6 cellular contexts compared by ENCODE assay signal in the genomic region with DNA sequence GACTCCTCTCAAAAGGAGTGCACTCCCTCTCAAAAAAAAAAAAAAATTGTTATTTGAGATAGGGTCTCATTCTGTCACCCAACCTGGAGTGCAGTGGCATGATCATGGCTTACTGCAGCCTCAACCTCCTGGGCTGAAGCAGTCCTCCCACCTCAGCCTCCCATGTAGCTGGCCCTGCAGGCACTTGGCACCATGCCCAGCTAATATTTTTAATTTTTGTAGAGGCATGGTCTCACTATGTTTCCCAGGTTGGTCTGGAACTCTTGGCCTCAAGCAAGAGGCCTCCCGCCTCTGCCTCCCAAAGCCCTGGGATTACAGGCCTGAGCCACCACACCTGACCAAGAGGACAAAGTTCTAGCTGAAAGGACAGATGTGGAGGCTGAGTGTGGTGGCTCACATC.
"Had no signal": no experiment of that assay in that cellular context is flagged by ENCODE, and none has a peak within 500 bp of the region (broad histone marks: within the 10 kb centered on the region; RNA-seq: fewer than 3 reads in every experiment).

No MANE protein-coding gene starts in this region.

- H3K9ac ChIP-seq: KMS-11 had no signal

- H3K27ac ChIP-seq: HL-60, KMS-11 had no signal

- DNase-seq: IMR-90, KBM-7, KG1 had no signal

- FAIRE-seq: HTR-8/SVneo had no signal

- H3K4me2 ChIP-seq: KMS-11 had no signal
